ENCODE assay signal across 1 cellular context in the genomic region with DNA sequence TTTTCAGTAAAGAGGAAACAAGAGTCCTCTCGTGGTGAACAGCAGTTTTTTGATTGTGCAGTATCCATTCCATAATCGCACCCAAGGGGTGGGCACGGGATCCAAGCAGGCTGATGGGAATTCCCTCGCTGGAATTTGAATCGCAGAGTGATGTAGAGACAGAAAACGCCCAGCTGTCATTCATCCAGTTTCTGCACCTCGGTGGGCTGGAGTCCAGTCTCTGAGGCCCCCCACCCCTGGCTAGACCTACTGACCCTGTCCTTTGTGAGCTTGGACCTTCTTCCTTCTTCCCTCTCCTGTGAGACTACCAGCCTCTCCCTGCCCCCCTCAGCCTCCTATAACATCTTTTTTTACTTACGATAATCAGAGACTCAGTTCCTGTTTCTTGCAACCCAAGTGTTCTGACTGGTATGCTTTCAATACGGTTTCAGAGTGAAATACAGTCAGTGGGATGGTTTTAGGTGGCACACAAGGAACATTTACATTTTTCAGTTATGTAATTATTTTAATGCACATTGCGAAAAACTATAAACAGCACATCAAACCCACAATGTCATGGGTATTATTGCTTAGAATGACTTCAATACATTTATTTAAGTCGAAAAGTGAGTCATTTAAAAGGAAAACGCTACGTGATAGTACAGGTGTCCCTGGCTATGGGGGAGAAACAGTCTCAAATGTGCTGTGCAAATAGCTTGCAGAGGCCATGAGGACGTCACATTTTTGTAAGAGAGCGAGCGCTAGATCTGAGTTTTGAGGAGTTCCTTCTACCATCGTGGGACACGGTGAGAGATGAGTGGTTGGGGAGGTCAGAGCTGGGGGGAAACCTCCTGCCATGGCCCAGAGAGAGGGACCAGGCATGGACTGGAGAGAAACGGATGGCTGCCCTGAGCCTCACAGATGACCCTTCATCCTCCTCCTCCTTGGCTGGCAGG.
TF ChIP-seq lines count a peak whose summit lies in the region.

No MANE protein-coding gene starts in this region.

TF ChIP-seq in GM23338, 12 proteins besides CTCF, POLR2A, EP300 and RAD21 (continued from another document):
- TF ChIP-seq, protein P1, sequence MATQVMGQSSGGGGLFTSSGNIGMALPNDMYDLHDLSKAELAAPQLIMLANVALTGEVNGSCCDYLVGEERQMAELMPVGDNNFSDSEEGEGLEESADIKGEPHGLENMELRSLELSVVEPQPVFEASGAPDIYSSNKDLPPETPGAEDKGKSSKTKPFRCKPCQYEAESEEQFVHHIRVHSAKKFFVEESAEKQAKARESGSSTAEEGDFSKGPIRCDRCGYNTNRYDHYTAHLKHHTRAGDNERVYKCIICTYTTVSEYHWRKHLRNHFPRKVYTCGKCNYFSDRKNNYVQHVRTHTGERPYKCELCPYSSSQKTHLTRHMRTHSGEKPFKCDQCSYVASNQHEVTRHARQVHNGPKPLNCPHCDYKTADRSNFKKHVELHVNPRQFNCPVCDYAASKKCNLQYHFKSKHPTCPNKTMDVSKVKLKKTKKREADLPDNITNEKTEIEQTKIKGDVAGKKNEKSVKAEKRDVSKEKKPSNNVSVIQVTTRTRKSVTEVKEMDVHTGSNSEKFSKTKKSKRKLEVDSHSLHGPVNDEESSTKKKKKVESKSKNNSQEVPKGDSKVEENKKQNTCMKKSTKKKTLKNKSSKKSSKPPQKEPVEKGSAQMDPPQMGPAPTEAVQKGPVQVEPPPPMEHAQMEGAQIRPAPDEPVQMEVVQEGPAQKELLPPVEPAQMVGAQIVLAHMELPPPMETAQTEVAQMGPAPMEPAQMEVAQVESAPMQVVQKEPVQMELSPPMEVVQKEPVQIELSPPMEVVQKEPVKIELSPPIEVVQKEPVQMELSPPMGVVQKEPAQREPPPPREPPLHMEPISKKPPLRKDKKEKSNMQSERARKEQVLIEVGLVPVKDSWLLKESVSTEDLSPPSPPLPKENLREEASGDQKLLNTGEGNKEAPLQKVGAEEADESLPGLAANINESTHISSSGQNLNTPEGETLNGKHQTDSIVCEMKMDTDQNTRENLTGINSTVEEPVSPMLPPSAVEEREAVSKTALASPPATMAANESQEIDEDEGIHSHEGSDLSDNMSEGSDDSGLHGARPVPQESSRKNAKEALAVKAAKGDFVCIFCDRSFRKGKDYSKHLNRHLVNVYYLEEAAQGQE (IDR thresholded peaks at IDR 0.05; ENCODE audit: unreplicated experiment), result no peak
- TF ChIP-seq ZNF331 (CRISPR knock-in tag; IDR thresholded peaks at IDR 0.05; ENCODE audit: low read depth) (no peak), POLR2AphosphoS5 (IDR thresholded peaks at IDR 0.05; ENCODE audit: low read depth) (no peak), JUNB (IDR thresholded peaks at IDR 0.05; ENCODE audit: unreplicated experiment) (no peak), STAT1 (IDR thresholded peaks at IDR 0.05; ENCODE audit: unreplicated experiment) (no peak), ZNF114 (CRISPR knock-in tag; IDR thresholded peaks at IDR 0.05) (no peak), EZH2phosphoT487 (IDR thresholded peaks at IDR 0.05; ENCODE audit: unreplicated experiment) (no peak)
- TF ChIP-seq, protein P2, sequence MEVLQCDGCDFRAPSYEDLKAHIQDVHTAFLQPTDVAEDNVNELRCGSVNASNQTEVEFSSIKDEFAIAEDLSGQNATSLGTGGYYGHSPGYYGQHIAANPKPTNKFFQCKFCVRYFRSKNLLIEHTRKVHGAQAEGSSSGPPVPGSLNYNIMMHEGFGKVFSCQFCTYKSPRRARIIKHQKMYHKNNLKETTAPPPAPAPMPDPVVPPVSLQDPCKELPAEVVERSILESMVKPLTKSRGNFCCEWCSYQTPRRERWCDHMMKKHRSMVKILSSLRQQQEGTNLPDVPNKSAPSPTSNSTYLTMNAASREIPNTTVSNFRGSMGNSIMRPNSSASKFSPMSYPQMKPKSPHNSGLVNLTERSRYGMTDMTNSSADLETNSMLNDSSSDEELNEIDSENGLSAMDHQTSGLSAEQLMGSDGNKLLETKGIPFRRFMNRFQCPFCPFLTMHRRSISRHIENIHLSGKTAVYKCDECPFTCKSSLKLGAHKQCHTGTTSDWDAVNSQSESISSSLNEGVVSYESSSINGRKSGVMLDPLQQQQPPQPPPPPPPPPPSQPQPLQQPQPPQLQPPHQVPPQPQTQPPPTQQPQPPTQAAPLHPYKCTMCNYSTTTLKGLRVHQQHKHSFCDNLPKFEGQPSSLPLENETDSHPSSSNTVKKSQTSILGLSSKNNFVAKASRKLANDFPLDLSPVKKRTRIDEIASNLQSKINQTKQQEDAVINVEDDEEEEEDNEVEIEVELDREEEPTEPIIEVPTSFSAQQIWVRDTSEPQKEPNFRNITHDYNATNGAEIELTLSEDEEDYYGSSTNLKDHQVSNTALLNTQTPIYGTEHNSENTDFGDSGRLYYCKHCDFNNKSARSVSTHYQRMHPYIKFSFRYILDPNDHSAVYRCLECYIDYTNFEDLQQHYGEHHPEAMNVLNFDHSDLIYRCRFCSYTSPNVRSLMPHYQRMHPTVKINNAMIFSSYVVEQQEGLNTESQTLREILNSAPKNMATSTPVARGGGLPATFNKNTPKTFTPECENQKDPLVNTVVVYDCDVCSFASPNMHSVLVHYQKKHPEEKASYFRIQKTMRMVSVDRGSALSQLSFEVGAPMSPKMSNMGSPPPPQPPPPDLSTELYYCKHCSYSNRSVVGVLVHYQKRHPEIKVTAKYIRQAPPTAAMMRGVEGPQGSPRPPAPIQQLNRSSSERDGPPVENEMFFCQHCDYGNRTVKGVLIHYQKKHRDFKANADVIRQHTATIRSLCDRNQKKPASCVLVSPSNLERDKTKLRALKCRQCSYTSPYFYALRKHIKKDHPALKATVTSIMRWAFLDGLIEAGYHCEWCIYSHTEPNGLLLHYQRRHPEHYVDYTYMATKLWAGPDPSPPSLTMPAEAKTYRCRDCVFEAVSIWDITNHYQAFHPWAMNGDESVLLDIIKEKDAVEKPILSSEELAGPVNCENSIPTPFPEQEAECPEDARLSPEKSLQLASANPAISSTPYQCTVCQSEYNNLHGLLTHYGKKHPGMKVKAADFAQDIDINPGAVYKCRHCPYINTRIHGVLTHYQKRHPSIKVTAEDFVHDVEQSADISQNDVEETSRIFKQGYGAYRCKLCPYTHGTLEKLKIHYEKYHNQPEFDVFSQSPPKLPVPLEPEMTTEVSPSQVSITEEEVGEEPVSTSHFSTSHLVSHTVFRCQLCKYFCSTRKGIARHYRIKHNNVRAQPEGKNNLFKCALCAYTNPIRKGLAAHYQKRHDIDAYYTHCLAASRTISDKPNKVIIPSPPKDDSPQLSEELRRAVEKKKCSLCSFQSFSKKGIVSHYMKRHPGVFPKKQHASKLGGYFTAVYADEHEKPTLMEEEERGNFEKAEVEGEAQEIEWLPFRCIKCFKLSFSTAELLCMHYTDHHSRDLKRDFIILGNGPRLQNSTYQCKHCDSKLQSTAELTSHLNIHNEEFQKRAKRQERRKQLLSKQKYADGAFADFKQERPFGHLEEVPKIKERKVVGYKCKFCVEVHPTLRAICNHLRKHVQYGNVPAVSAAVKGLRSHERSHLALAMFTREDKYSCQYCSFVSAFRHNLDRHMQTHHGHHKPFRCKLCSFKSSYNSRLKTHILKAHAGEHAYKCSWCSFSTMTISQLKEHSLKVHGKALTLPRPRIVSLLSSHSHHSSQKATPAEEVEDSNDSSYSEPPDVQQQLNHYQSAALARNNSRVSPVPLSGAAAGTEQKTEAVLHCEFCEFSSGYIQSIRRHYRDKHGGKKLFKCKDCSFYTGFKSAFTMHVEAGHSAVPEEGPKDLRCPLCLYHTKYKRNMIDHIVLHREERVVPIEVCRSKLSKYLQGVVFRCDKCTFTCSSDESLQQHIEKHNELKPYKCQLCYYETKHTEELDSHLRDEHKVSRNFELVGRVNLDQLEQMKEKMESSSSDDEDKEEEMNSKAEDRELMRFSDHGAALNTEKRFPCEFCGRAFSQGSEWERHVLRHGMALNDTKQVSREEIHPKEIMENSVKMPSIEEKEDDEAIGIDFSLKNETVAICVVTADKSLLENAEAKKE (CRISPR knock-in tag; IDR thresholded peaks at IDR 0.05), result no peak
TF ChIP-seq in GM23338: peak in this region for 0.
